22 cellular contexts compared by ENCODE assay signal in the genomic region with DNA sequence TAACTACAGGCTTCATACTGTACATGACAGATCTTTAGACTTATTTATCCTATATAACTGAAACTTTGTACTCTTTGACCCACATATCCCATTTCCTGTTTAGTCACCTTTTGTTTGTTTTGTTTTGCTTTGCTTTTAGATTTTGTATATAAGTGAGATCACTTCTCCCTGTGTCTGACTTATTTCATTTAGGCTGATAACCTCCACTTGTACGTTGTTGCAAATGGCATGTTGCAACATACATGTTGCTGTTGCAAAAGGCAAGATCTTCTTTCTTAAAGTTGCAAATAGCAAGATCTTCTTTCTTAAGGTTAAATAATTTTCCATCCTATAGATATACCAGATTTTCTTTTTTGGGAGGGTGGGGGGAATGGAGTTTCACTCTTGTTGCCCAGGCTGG.
"Had no signal": no experiment of that assay in that cellular context is flagged by ENCODE, and none has a peak within 500 bp of the region (broad histone marks: within the 10 kb centered on the region; RNA-seq: fewer than 3 reads in every experiment).

No MANE protein-coding gene starts in this region.

- FAIRE-seq: endothelial cell of umbilical vein, keratinocyte, TTC549 had no signal

- DNase-seq: activated CD4-positive, alpha-beta T cell treated with anti-CD3 and anti-CD28 coated beads for 48 hours; activated CD4-positive, alpha-beta T cell treated with anti-CD3 and anti-CD28 coated beads, Interleukin-2, amount 50 U/mL, for 48 hours; activated CD8-positive, alpha-beta memory T cell treated with anti-CD3 and anti-CD28 coated beads, Interleukin-2, amount 50 U/mL, for 4 hours; activated gamma-delta T cell; activated naive CD4-positive, alpha-beta T cell treated with anti-CD3 and anti-CD28 coated beads, Interleukin-2, amount 10 ng/mL, durations not matched to agents 7 days and 5 days; activated naive CD8-positive, alpha-beta T cell treated with anti-CD3 and anti-CD28 coated beads, Interleukin-2, amount 10 ng/mL, durations not matched to agents 7 days and 5 days; activated T-cell treated with anti-CD3 and anti-CD28 coated beads, Interleukin-2, amount 50 U/mL, for 1 hour; dorsolateral prefrontal cortex; foreskin fibroblast; head of caudate nucleus; hippocampal formation; left cardiac atrium; left ventricle myocardium superior; mucosa of descending colon; right cardiac atrium; spleen; stimulated activated CD4-positive, alpha-beta T cell treated with anti-CD3 and anti-CD28 coated beads, Interleukin-2, amount 100 ng/mL, for 48 hours; stimulated activated naive CD4-positive, alpha-beta T cell treated with Interleukin-2 at 50 U/mL for 16 hours; WERI-Rb-1 had no signal
